ENCODE assay signal across 20 cellular contexts in the genomic region with DNA sequence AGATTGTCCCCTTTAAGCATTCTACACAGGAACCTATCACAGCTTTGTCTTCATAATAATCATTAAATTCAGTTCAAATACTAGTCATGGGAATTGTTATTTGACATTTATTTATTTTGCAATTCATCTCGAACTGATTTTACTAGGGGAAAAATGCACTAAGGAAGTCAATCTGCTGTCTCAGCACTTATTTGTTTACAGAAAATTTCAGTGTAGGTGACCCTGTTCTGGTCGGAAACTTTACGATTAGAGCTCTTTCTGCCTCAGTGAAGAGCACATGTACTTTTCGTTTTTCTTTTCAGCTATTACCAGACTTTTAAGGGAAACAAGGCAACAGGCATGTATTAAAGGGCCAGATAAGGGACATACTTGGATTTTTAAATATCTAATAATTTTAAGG.
DNase-seq lines count a peak whose midpoint lies in the region; ATAC-seq, FAIRE-seq and TF ChIP-seq lines count a peak whose summit lies in the region.
"Had no signal": no experiment of that assay in that cellular context is flagged by ENCODE, and none has a peak within 500 bp of the region (broad histone marks: within the 10 kb centered on the region; RNA-seq: fewer than 3 reads in every experiment).

No MANE protein-coding gene starts in this region.

- TF ChIP-seq POLR2A in HepG2 (IDR thresholded peaks at IDR 0.05; ENCODE audit: insufficient read depth in 1 of 2, low read depth in 2 of 2, low read length in 2 of 2) (no peak), right lobe of liver (IDR thresholded peaks at IDR 0.05) (no peak), K562 (conservative IDR thresholded peaks at IDR 0.05) (no peak), endothelial cell of umbilical vein (IDR thresholded peaks at IDR 0.05; ENCODE audit: low read depth, low read length) (no peak)

- DNase-seq in HepG2 (ENCODE audit: low spot score): no peak
- DNase-seq in right lobe of liver: no peak
- no peak for DNase-seq in K562 (ENCODE audit: extremely low read depth in 1 of 4, low spot score in 3 of 4)
- DNase-seq in endothelial cell of umbilical vein (ENCODE audit: low read depth, low spot score): no peak
- DNase-seq in A172 (ENCODE audit: low spot score): no peak
- no peak for DNase-seq in Kasumi-1 (lab: John Stamatoyannopoulos, UW)
- no peak for DNase-seq in mesenchymal stem cell
- DNase-seq: Caco-2; CD8-positive, alpha-beta memory T cell; GM23248; HCEC 1CT had no signal

- ATAC-seq in HepG2: no peak
- ATAC-seq in right lobe of liver: no peak
- no peak for ATAC-seq in K562

- WGBS in HepG2 (ENCODE audit: low lambda C conversion rate): 25% methylated on average over 4 of the region's 4 CpGs
- WGBS in right lobe of liver (ENCODE audit: insufficient coverage, low coverage, low lambda C conversion rate, missing lambda C conversion rate): 29% methylated on average over 4 of the region's 4 CpGs
- WGBS in K562 (ENCODE audit: insufficient coverage, low coverage, missing lambda C conversion rate): 41% methylated on average over 4 of the region's 4 CpGs
- 65% methylated on average over 3 of the region's 4 CpGs for WGBS in mesenchymal stem cell

- no peaks in the 10 kb centered on the region for H3K79me1 ChIP-seq in mesenchymal stem cell (replicated peaks; ENCODE audit: low read length, poor library complexity, severe bottlenecking)

- no peak overlapping the region for H2BK12ac ChIP-seq in mesenchymal stem cell (ENCODE audit: low read length in 2 of 2)

- no peak overlapping the region for H2BK120ac ChIP-seq in mesenchymal stem cell (ENCODE audit: low read depth, low read length)

- H3K9ac ChIP-seq in HepG2 (ENCODE audit: insufficient read depth, low read depth, low read length) (no peak overlapping the region), K562 (ENCODE audit: insufficient read depth in 1 of 2, low read depth in 2 of 2, low read length in 2 of 2) (no peak overlapping the region), endothelial cell of umbilical vein (replicated peaks; ENCODE audit: extremely low read depth, insufficient read depth, low read length) (no peak overlapping the region), mesenchymal stem cell (ENCODE audit: low read length) (no peak overlapping the region)
- H3K9ac ChIP-seq: BLaER1 treated with 17β-estradiol and CSF1 and Interleukin-3, amounts not matched to agents 10 nM and 100 nM; GM23248; KMS-11 had no signal

- no peak overlapping the region for H2AK5ac ChIP-seq in mesenchymal stem cell (ENCODE audit: low read length, severe bottlenecking)

- TF ChIP-seq EP300 in HepG2 (IDR thresholded peaks at IDR 0.05; ENCODE audit: low read depth in 2 of 2, low read length in 2 of 2): no peak
- no peak for TF ChIP-seq EP300 in HepG2 (CRISPR knock-in tag; IDR thresholded peaks at IDR 0.05; ENCODE audit: borderline replicate concordance)
- no peak for TF ChIP-seq EP300 in K562 (IDR thresholded peaks at IDR 0.05; ENCODE audit: low read length)

- H3K4me3 ChIP-seq in HepG2 (replicated peaks in 1 of 3; ENCODE audit: insufficient read depth in 1 of 3, low read depth in 2 of 3, low read length in 3 of 3) (no peak overlapping the region), right lobe of liver (no peak overlapping the region), K562 (no peak overlapping the region), endothelial cell of umbilical vein (replicated peaks in 1 of 3; ENCODE audit: insufficient read depth in 1 of 3, low read depth in 1 of 3, low read length in 3 of 3) (no peak overlapping the region), mesenchymal stem cell (ENCODE audit: insufficient read depth in 1 of 2, low read depth in 1 of 2, low read length in 2 of 2) (no peak overlapping the region)
- H3K4me3 ChIP-seq: BLaER1 treated with 17β-estradiol and CSF1 and Interleukin-3, amounts not matched to agents 10 nM and 100 nM; GM23248 had no signal

- no peak overlapping the region for H4K8ac ChIP-seq in mesenchymal stem cell (ENCODE audit: low read length)

- no peak overlapping the region for H3K14ac ChIP-seq in mesenchymal stem cell (ENCODE audit: low read length in 2 of 2)

- in situ Hi-C loops in HepG2 (cut with HindIII; ENCODE audit: extremely low pct_ligation_motif_present, low pct_unique_long_range_greater_than_20kb): no loop called here
- in situ Hi-C loops in K562 (cut with MboI): no loop called here

- H3K4me2 ChIP-seq in HepG2 (ENCODE audit: low read depth, low read length) (no peak overlapping the region), K562 (ENCODE audit: insufficient read depth, low read length) (no peak overlapping the region), endothelial cell of umbilical vein (ENCODE audit: insufficient read depth, low read length) (no peak overlapping the region), mesenchymal stem cell (ENCODE audit: low read length, poor library complexity, severe bottlenecking) (no peak overlapping the region)
- H3K4me2 ChIP-seq: BLaER1 treated with 17β-estradiol and CSF1 and Interleukin-3, amounts not matched to agents 10 nM and 100 nM; KMS-11 had no signal

- H4K91ac ChIP-seq in mesenchymal stem cell (ENCODE audit: low read length): no peak overlapping the region

- H3K4me1 ChIP-seq in HepG2 (ENCODE audit: insufficient read depth, low read length): no peaks in the 10 kb centered on the region
- no peaks in the 10 kb centered on the region for H3K4me1 ChIP-seq in right lobe of liver
- H3K4me1 ChIP-seq in K562 (replicated peaks in 1 of 2; ENCODE audit: control insufficient read depth in 2 of 2, insufficient read depth in 2 of 2, low read length in 2 of 2): no peaks in the 10 kb centered on the region
- H3K4me1 ChIP-seq in endothelial cell of umbilical vein (ENCODE audit: control insufficient read depth, extremely low read depth, insufficient read depth, low read length): no peaks in the 10 kb centered on the region
- no peaks in the 10 kb centered on the region for H3K4me1 ChIP-seq in mesenchymal stem cell (ENCODE audit: control insufficient read depth, insufficient read depth, low read depth, low read length)
- H3K4me1 ChIP-seq: BLaER1 treated with 17β-estradiol and CSF1 and Interleukin-3, amounts not matched to agents 10 nM and 100 nM; Caco-2 had no signal

- no peak for FAIRE-seq in HepG2 (lab: Jason Lieb, UNC)
- no peak for FAIRE-seq in K562 (lab: Jason Lieb, UNC)
- peak; percentile 73 for FAIRE-seq in endothelial cell of umbilical vein (lab: Jason Lieb, UNC)
- FAIRE-seq: D721Med, GM12892, GM18507, H54, HTR-8/SVneo had no signal

- POLR2A ChIA-PET in HepG2 (lab: Yijun Ruan, JAX): no interaction called here
- POLR2A ChIA-PET in K562 (lab: Yijun Ruan, JAX): no interaction called here
- POLR2A ChIA-PET in endothelial cell of umbilical vein (lab: Charles Lee): no interaction called here

- BruUV-seq in HepG2 (replicated peaks; lab: Mats Ljungman, UMichigan) (no TSS peak), K562 (replicated peaks; lab: Mats Ljungman, UMichigan) (no TSS peak), endothelial cell of umbilical vein (replicated peaks; lab: Mats Ljungman, UMichigan) (no TSS peak)

- H2BK5ac ChIP-seq in mesenchymal stem cell (ENCODE audit: low read depth, low read length, poor library complexity, severe bottlenecking): no peak overlapping the region

- no peak overlapping the region for H2BK15ac ChIP-seq in mesenchymal stem cell (ENCODE audit: low read depth, poor library complexity, severe bottlenecking)

- no peak overlapping the region for H3K4ac ChIP-seq in mesenchymal stem cell (ENCODE audit: low read depth in 1 of 2, low read length in 2 of 2)

- intact Hi-C loops in HepG2 (cut with micrococcal nuclease; ENCODE audit: unreplicated experiment): no loop called here
- intact Hi-C loops in right lobe of liver (cut with DNase I): no loop called here
- intact Hi-C loops in K562 (cut with micrococcal nuclease): no loop called here
- intact Hi-C loops in endothelial cell of umbilical vein (cut with micrococcal nuclease): no loop called here

- no peak for TF ChIP-seq RAD21 in HepG2 (CRISPR knock-in tag; IDR thresholded peaks at IDR 0.05)
- TF ChIP-seq RAD21 in K562 (CRISPR knock-in tag; conservative IDR thresholded peaks at IDR 0.05 in 1 of 2, IDR thresholded peaks at IDR 0.05 in 1 of 2): no peak

- TF ChIP-seq CTCF in HepG2 (CRISPR knock-in tag; IDR thresholded peaks at IDR 0.05) (no peak), right lobe of liver (IDR thresholded peaks at IDR 0.05) (no peak), K562 (IDR thresholded peaks at IDR 0.05 in 2 of 3, conservative IDR thresholded peaks at IDR 0.05 in 1 of 3; ENCODE audit: insufficient read depth in 2 of 3, low read depth in 1 of 3, low read length in 3 of 3) (no peak), endothelial cell of umbilical vein (IDR thresholded peaks at IDR 0.05; ENCODE audit: extremely low read depth in 1 of 2, insufficient read depth in 1 of 2, low read depth in 1 of 2, low read length in 2 of 2) (no peak)

- H3K36me3 ChIP-seq in HepG2 (replicated peaks in 1 of 2; ENCODE audit: control insufficient read depth in 1 of 2, insufficient read depth in 2 of 2, low read length in 2 of 2) (no peaks in the 10 kb centered on the region), right lobe of liver (no peaks in the 10 kb centered on the region), K562 (ENCODE audit: control insufficient read depth, insufficient read depth, low read length) (no peaks in the 10 kb centered on the region), endothelial cell of umbilical vein (ENCODE audit: control insufficient read depth in 2 of 2, extremely low read depth in 1 of 2, insufficient read depth in 2 of 2, low read length in 2 of 2) (no peaks in the 10 kb centered on the region), mesenchymal stem cell (ENCODE audit: control insufficient read depth in 1 of 2, insufficient read depth in 2 of 2, low read depth in 1 of 2, low read length in 2 of 2) (no peaks in the 10 kb centered on the region)
- H3K36me3 ChIP-seq: BLaER1 treated with 17β-estradiol and CSF1 and Interleukin-3, amounts not matched to agents 10 nM and 100 nM had no signal

- H3K23ac ChIP-seq in mesenchymal stem cell (ENCODE audit: low read length in 2 of 2): no peak overlapping the region

- no peaks in the 10 kb centered on the region for H3K79me2 ChIP-seq in HepG2 (ENCODE audit: insufficient read depth, low read length)
- no peaks in the 10 kb centered on the region for H3K79me2 ChIP-seq in K562 (ENCODE audit: control insufficient read depth, insufficient read depth, low read length)
- no peaks in the 10 kb centered on the region for H3K79me2 ChIP-seq in endothelial cell of umbilical vein (ENCODE audit: control insufficient read depth, insufficient read depth, low read length)

- H3K9me3 ChIP-seq in HepG2 (ENCODE audit: low read length) (no peaks in the 10 kb centered on the region), right lobe of liver (no peaks in the 10 kb centered on the region), K562 (replicated peaks; ENCODE audit: control insufficient read depth, insufficient read depth, low read depth, low read length) (no peaks in the 10 kb centered on the region), endothelial cell of umbilical vein (replicated peaks; ENCODE audit: control insufficient read depth, insufficient read depth, low read length) (no peaks in the 10 kb centered on the region), mesenchymal stem cell (ENCODE audit: control insufficient read depth, low read length) (no peaks in the 10 kb centered on the region)
- H3K9me3 ChIP-seq: BLaER1 treated with 17β-estradiol and CSF1 and Interleukin-3, amounts not matched to agents 10 nM and 100 nM; Caco-2 had no signal

- CTCF ChIA-PET in HepG2 (lab: Yijun Ruan, JAX; ENCODE audit: low intra/inter-chr PET ratio, low total read pairs): no interaction called here
- CTCF ChIA-PET in K562 (lab: Yijun Ruan, JAX; ENCODE audit: low intra/inter-chr PET ratio): no interaction called here
- CTCF ChIA-PET in endothelial cell of umbilical vein (lab: Charles Lee): no interaction called here

- no peak overlapping the region for H3K18ac ChIP-seq in mesenchymal stem cell (ENCODE audit: low read depth in 1 of 2, low read length in 2 of 2)

- H2AFZ ChIP-seq in HepG2 (ENCODE audit: low read length): no peak overlapping the region
- H2AFZ ChIP-seq in K562 (ENCODE audit: low read depth, low read length): no peak overlapping the region
- no peak overlapping the region for H2AFZ ChIP-seq in endothelial cell of umbilical vein (ENCODE audit: low read depth, low read length)
- no peak overlapping the region for H2AFZ ChIP-seq in mesenchymal stem cell (ENCODE audit: low read depth, low read length)
- H2AFZ ChIP-seq: GM23248 had no signal

- H3K27ac ChIP-seq in HepG2 (ENCODE audit: extremely low read length, insufficient read depth, low read length) (no peak overlapping the region), right lobe of liver (no peak overlapping the region), K562 (ENCODE audit: extremely low read depth, low read depth, low read length) (no peak overlapping the region), endothelial cell of umbilical vein (ENCODE audit: insufficient read depth, low read depth, low read length) (no peak overlapping the region), mesenchymal stem cell (ENCODE audit: low read length, poor library complexity, severe bottlenecking) (no peak overlapping the region)
- H3K27ac ChIP-seq: 22Rv1; BLaER1 treated with 17β-estradiol and CSF1 and Interleukin-3, amounts not matched to agents 10 nM and 100 nM; GM23248; HL-60; KMS-11 had no signal

- no peaks in the 10 kb centered on the region for H3K9me1 ChIP-seq in K562 (ENCODE audit: control insufficient read depth, insufficient read depth, low read length)
- no peaks in the 10 kb centered on the region for H3K9me1 ChIP-seq in endothelial cell of umbilical vein (replicated peaks; ENCODE audit: control insufficient read depth, extremely low read depth, insufficient read depth, low read length)

- H3K27me3 ChIP-seq in HepG2 (ENCODE audit: control insufficient read depth in 1 of 2, insufficient read depth in 2 of 2, low read length in 2 of 2) (no peaks in the 10 kb centered on the region), right lobe of liver (no peaks in the 10 kb centered on the region), K562 (ENCODE audit: control insufficient read depth in 2 of 2, insufficient read depth in 2 of 2, low read length in 2 of 2) (no peaks in the 10 kb centered on the region), endothelial cell of umbilical vein (ENCODE audit: control insufficient read depth in 2 of 2, insufficient read depth in 2 of 2, low read length in 2 of 2) (no peaks in the 10 kb centered on the region), mesenchymal stem cell (ENCODE audit: control insufficient read depth in 1 of 2, insufficient read depth in 1 of 2, low read length in 2 of 2) (no peaks in the 10 kb centered on the region)
- H3K27me3 ChIP-seq: BLaER1 treated with 17β-estradiol and CSF1 and Interleukin-3, amounts not matched to agents 10 nM and 100 nM had no signal

- H4K20me1 ChIP-seq in HepG2 (ENCODE audit: insufficient read depth, low read length): no peaks in the 10 kb centered on the region
- H4K20me1 ChIP-seq in K562 (replicated peaks; ENCODE audit: control insufficient read depth, insufficient read depth, low read length): no peaks in the 10 kb centered on the region
- H4K20me1 ChIP-seq in endothelial cell of umbilical vein (replicated peaks; ENCODE audit: control insufficient read depth, extremely low read depth, insufficient read depth, low read length): no peaks in the 10 kb centered on the region
- H4K20me1 ChIP-seq: BLaER1 treated with 17β-estradiol and CSF1 and Interleukin-3, amounts not matched to agents 10 nM and 100 nM had no signal

- dilution Hi-C loops in endothelial cell of umbilical vein (cut with MboI; ENCODE audit: extremely low pct_ligation_motif_present, low sequenced_read_pairs): no loop called here
